Comparison of ENCODE assay signal across 1 cellular context in genomic region chr17:9230346-9230745, GRCh38.
TF ChIP-seq lines count a peak whose summit lies in the region.

No MANE protein-coding gene starts in this region.

TF ChIP-seq in IMR-90, 13 proteins besides CTCF, POLR2A, EP300 and RAD21 (continued from another document):
- TF ChIP-seq ELK1 (IDR thresholded peaks at IDR 0.05; ENCODE audit: borderline replicate concordance, low read depth, low read length) (no peak), USF2 (IDR thresholded peaks at IDR 0.05; ENCODE audit: low read depth, low read length) (no peak), MAZ (IDR thresholded peaks at IDR 0.05; ENCODE audit: borderline replicate concordance, low read depth, low read length) (no peak)
